Comparison of ENCODE assay signal across 6 cellular contexts in the genomic region with DNA sequence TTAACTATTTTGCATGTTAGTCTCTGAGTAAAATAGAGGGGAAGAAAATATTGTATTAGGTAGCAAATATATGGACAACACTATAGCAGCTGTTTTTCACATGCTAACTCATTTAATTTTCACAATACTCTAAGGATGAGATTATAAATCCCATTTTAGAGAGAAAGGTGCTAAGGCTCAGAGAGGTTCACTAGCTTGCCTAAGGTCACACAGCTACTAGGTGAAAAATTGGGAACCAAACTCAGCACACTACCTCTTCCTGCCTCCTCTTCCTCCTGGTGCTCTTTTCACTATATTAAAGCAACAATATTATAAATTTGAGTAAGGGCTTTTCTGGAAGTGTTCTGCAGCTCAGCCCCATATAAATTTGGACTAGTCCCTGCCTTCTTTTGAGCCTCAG. TPM values are rescaled to one million over a fixed set of nuclear protein-coding genes. Genes with fewer than 3 reads are reported as not detected.
"Had no signal": no experiment of that assay in that cellular context is flagged by ENCODE, and none has a peak within 500 bp of the region (broad histone marks: within the 10 kb centered on the region; RNA-seq: fewer than 3 reads in every experiment).

No MANE protein-coding gene starts in this region.

- H3K4me2 ChIP-seq: GM23338 had no signal

- H3K4me3 ChIP-seq: GM23338 had no signal

- H3K9me3 Mint-ChIP-seq: GM23338 had no signal

- H2AFZ ChIP-seq: GM23338 had no signal

- H3K27ac Mint-ChIP-seq: GM23338, H9 had no signal

- ATAC-seq: GM23338 had no signal

- DNase-seq: H9, HCEC 1CT, IMR-90 had no signal

- H3K4me3 Mint-ChIP-seq: GM23338, H9 had no signal

RNA-seq across cellular contexts. Expression of a gene that starts 2.3 kb away (rescaled TPM):
- total RNA-seq: GM23338, H1, H9, HT-29, IMR-90 had no signal
- polyA plus RNA-seq: GM23338, H1, IMR-90 had no signal
